32 cellular contexts compared by ENCODE assay signal in the genomic region with DNA sequence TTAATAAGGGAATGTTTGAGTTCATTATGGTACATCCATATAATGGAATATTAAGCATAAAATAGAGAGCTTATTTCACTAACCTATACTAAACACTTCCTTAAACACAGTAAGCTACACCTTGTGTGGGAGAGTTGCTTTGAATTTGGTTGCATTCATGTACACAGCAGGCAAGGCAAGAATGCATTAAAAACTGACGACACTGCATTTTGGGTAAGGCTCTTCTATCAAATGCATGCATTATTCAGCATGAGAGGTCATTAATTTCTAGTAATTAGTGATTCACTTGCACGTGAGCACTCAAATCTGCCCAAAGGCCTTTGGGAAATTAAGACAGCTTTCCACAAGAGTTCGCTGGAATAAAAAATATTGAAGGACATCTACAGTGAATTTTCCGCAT. TPM values are rescaled to one million over a fixed set of nuclear protein-coding genes. Genes with fewer than 3 reads are reported as not detected.
"Had no signal": no experiment of that assay in that cellular context is flagged by ENCODE, and none has a peak within 500 bp of the region (broad histone marks: within the 10 kb centered on the region; RNA-seq: fewer than 3 reads in every experiment).

No MANE protein-coding gene starts in this region.

- H3K27ac ChIP-seq: adrenal gland, ascending aorta, body of pancreas, brain microvascular endothelial cell, breast epithelium, cardiac muscle cell had no signal

- H3K9me3 ChIP-seq: adrenal gland, ascending aorta, body of pancreas, breast epithelium had no signal

- FAIRE-seq: bronchial epithelial cell had no signal

- H3K4me3 ChIP-seq: adrenal gland, ascending aorta, body of pancreas, breast epithelium, cardiac muscle cell had no signal

- H3K4me1 ChIP-seq: adrenal gland, ascending aorta, body of pancreas, breast epithelium had no signal

- H3K36me3 ChIP-seq: adrenal gland, ascending aorta, brain microvascular endothelial cell, breast epithelium, cardiac muscle cell had no signal

- ATAC-seq: activated naive CD4-positive, alpha-beta T cell treated with anti-CD3 and anti-CD28 coated beads, Interleukin-2, amount 50 U/mL, for 72 hours; activated naive CD8-positive, alpha-beta T cell treated with anti-CD3 and anti-CD28 coated beads, Interleukin-2, amount 50 U/mL, for 24 hours; activated T-cell treated with anti-CD3 and anti-CD28 coated beads, Interleukin-2, amount 50 U/mL, for 4 hours; activated T-cell treated with anti-CD3 and anti-CD28 coated beads, Interleukin-2, amount 50 U/mL, for 72 hours; activated T-helper 17 cell treated with anti-CD3 and anti-CD28 coated beads, Interleukin-2, amount 50 U/mL, for 72 hours; body of pancreas had no signal

- H3K27me3 ChIP-seq: adrenal gland, ascending aorta, body of pancreas, brain microvascular endothelial cell, breast epithelium, cardiac muscle cell had no signal

- DNase-seq: activated effector memory CD4-positive, alpha-beta T cell treated with anti-CD3 and anti-CD28 coated beads, Interleukin-2, amount 50 U/mL, for 16 hours; activated effector memory CD4-positive, alpha-beta T cell treated with Interleukin-2 at 50 U/mL for 16 hours; activated gamma-delta T cell; activated gamma-delta T cell treated with Interleukin-2 at 50 U/mL for 16 hours; activated naive CD4-positive, alpha-beta T cell; activated naive CD4-positive, alpha-beta T cell treated with anti-CD3 and anti-CD28 coated beads for 36 hours; activated naive CD4-positive, alpha-beta T cell treated with anti-CD3 and anti-CD28 coated beads, Interleukin-2, amount 10 ng/mL, durations not matched to agents 7 days and 5 days; activated naive CD4-positive, alpha-beta T cell treated with anti-CD3 and anti-CD28 coated beads, Interleukin-2, amount 50 U/mL, for 16 hours; activated naive CD4-positive, alpha-beta T cell treated with Interleukin-2 at 50 U/mL for 16 hours; activated naive CD8-positive, alpha-beta T cell treated with anti-CD3 and anti-CD28 coated beads for 36 hours; activated naive CD8-positive, alpha-beta T cell treated with anti-CD3 and anti-CD28 coated beads, Interleukin-2, amount 10 ng/mL, durations not matched to agents 7 days and 5 days; activated naive CD8-positive, alpha-beta T cell treated with anti-CD3 and anti-CD28 coated beads, Interleukin-2, amount 50 U/mL, for 24 hours; activated T-cell treated with anti-CD3 and anti-CD28 coated beads, Interleukin-2, amount 50 U/mL, for 24 hours; activated T-cell treated with anti-CD3 and anti-CD28 coated beads, Interleukin-2, amount 50 U/mL, for 4 hours; activated T-cell treated with anti-CD3 and anti-CD28 coated beads, Interleukin-2, amount 50 U/mL, for 48 hours; activated T-cell treated with anti-CD3 and anti-CD28 coated beads, Interleukin-2, amount 50 U/mL, for 72 hours; adrenal gland; amniotic stem cell; amygdala; anterior cingulate cortex; aorta; body of pancreas; brain microvascular endothelial cell; caudate nucleus; central memory CD4-positive, alpha-beta T cell; cerebellar nuclear complex had no signal

RNA-seq across cellular contexts. Expression of a gene that starts 34.7 kb away (rescaled TPM):
- total RNA-seq: ascending aorta had no signal
